25 cellular contexts compared by ENCODE assay signal in genomic region chr12:45994736-45995135, GRCh38. TPM values are rescaled to one million over a fixed set of nuclear protein-coding genes. Genes with fewer than 3 reads are reported as not detected.
DNase-seq lines count a peak whose midpoint lies in the region; ATAC-seq and TF ChIP-seq lines count a peak whose summit lies in the region.
"Had no signal": no experiment of that assay in that cellular context is flagged by ENCODE, and none has a peak within 500 bp of the region (broad histone marks: within the 10 kb centered on the region; RNA-seq: fewer than 3 reads in every experiment).

No MANE protein-coding gene starts in this region.

- peaks cover 8% of the 10 kb centered on the region for H3K4me1 ChIP-seq in mammary epithelial cell (ENCODE audit: insufficient read depth, low read length)
- H3K4me1 ChIP-seq: parathyroid adenoma had no signal

- no peak for ATAC-seq in HG03196 (IDR thresholded peaks at IDR 0.05; ENCODE audit: unreplicated experiment)
- ATAC-seq: CD8-positive, alpha-beta T cell; gastrocnemius medialis; natural killer cell had no signal

- intact Hi-C loops in head of caudate nucleus (cut with DNase I) = loop anchor here (5.0 to 10.0 kb wide), 2 partner anchors 160 to 378 kb away; partner anchors contain the start of gene SLC38A2
- intact Hi-C loops in posterior cingulate gyrus (cut with DNase I) = loop anchor here (5.0 to 10.0 kb wide), 4 partner anchors 130 to 378 kb away; partner anchors contain the start of gene SLC38A2
- intact Hi-C loops in mammary epithelial cell (cut with micrococcal nuclease) = loop anchor here (5.0 to 10.0 kb wide), 4 partner anchors 220 to 683 kb away; partner anchors contain the start of gene SLC38A1

- no peak overlapping the region for H3K4me2 ChIP-seq in mammary epithelial cell (ENCODE audit: insufficient read depth, low read depth, low read length)
- H3K4me2 ChIP-seq: KMS-11 had no signal

- no TSS peak for BruUV-seq in mammary epithelial cell (replicated peaks; lab: Mats Ljungman, UMichigan)

- no peak overlapping the region for H3K4me3 ChIP-seq in mammary epithelial cell (replicated peaks in 1 of 3; ENCODE audit: insufficient read depth in 1 of 3, low read depth in 2 of 3, low read length in 3 of 3)
- H3K4me3 ChIP-seq: gastrocnemius medialis, thoracic aorta had no signal

- no peak overlapping the region for H2AFZ ChIP-seq in mammary epithelial cell (ENCODE audit: low read depth, low read length)
- H2AFZ ChIP-seq: parathyroid adenoma had no signal

- dilution Hi-C loops in mammary epithelial cell (cut with HindIII; ENCODE audit: low sequenced_read_pairs) = no loop called here

- H3K27ac ChIP-seq in mammary epithelial cell (ENCODE audit: insufficient read depth, low read depth, low read length) = no peak overlapping the region
- H3K27ac ChIP-seq: gastrocnemius medialis, KMS-11, parathyroid adenoma, thoracic aorta had no signal

- DNase-seq in ELR (ENCODE audit: low read depth) = peak; percentile 8
- peak; percentile 29 for DNase-seq in SW480 (ENCODE audit: low spot score)
- DNase-seq in head of caudate nucleus = peak; percentile 37 to 92 (median 82)
- DNase-seq in posterior cingulate gyrus = peak; percentile 32 to 94 (median 69)
- no peak for DNase-seq in NCI-H146 (lab: John Stamatoyannopoulos, UW)
- DNase-seq in mammary epithelial cell = no peak
- DNase-seq: activated naive CD4-positive, alpha-beta T cell treated with Interleukin-2 at 50 U/mL for 16 hours; activated T-cell treated with anti-CD3 and anti-CD28 coated beads, Interleukin-2, amount 50 U/mL, for 24 hours; amniotic stem cell; CD8-positive, alpha-beta T cell; cerebellar nuclear complex; DMS153; effector CD4-positive, alpha-beta T cell; gastrocnemius medialis; HFFc6; mesendoderm; natural killer cell; NCI-H1694 treated with DMSO at 0.1 percent for 48 hours; NCI-H69; stimulated activated CD4-positive, alpha-beta T cell treated with anti-CD3 and anti-CD28 coated beads, Interleukin-1b, Interleukin-23, amount 100 ng/mL, for 48 hours; T1000 had no signal

- no peak for TF ChIP-seq CTCF in mammary epithelial cell (conservative IDR thresholded peaks at IDR 0.05 in 1 of 2, IDR thresholded peaks at IDR 0.05 in 1 of 2; ENCODE audit: extremely low read depth in 1 of 2, insufficient read depth in 1 of 2, low read depth in 1 of 2, low read length in 2 of 2)

- peaks cover 6% of the 10 kb centered on the region for H3K79me2 ChIP-seq in mammary epithelial cell (ENCODE audit: insufficient read depth, low read length)
- H3K79me2 ChIP-seq: parathyroid adenoma had no signal

- no peaks in the 10 kb centered on the region for H4K20me1 ChIP-seq in mammary epithelial cell (ENCODE audit: insufficient read depth, low read length)

- CTCF ChIA-PET in mammary epithelial cell (lab: Charles Lee; ENCODE audit: low non-redundant PET) = no interaction called here

- no peak overlapping the region for H3K9ac ChIP-seq in mammary epithelial cell (ENCODE audit: insufficient read depth, low read length)
- H3K9ac ChIP-seq: KMS-11, parathyroid adenoma had no signal

- no peaks in the 10 kb centered on the region for H3K36me3 ChIP-seq in mammary epithelial cell (ENCODE audit: insufficient read depth, low read length)
- H3K36me3 ChIP-seq: gastrocnemius medialis, thoracic aorta had no signal

- H3K9me3 ChIP-seq in mammary epithelial cell (replicated peaks; ENCODE audit: insufficient read depth, low read length) = no peaks in the 10 kb centered on the region
- H3K9me3 ChIP-seq: gastrocnemius medialis, thoracic aorta had no signal

- no peaks in the 10 kb centered on the region for H3K27me3 ChIP-seq in mammary epithelial cell (ENCODE audit: insufficient read depth, low read length)
- H3K27me3 ChIP-seq: gastrocnemius medialis had no signal

- WGBS in mammary epithelial cell (ENCODE audit: low coverage, missing lambda C conversion rate) = 50% methylated on average over 2 of the region's 2 CpGs

- in situ Hi-C loops in mammary epithelial cell (cut with MboI; ENCODE audit: low sequenced_read_pairs in 2 of 2) = no loop called here

RNA-seq across cellular contexts. Expression of gene SCAF11, which starts 4.4 kb away (rescaled TPM):
- total RNA-seq in mammary epithelial cell = 100 to 1,000 TPM in 1 of 2 donors, 10 to 100 TPM in 1; 99.2 to 100 TPM
- polyA plus RNA-seq in mammary epithelial cell = 48.6 TPM
- 63.4 TPM for polyA minus RNA-seq in mammary epithelial cell

Comparison
In these comparisons a context has a peak if more than half of its experiments do, and no peak if none do; other contexts are left out.
1. DNase-seq: peak in ELR (single experiment), SW480 (single experiment), head of caudate nucleus (42 of 42) and posterior cingulate gyrus (10 of 10); none in NCI-H146 (single experiment) and mammary epithelial cell (single experiment).